Comparison of ENCODE assay signal across 8 cellular contexts in genomic region chr6:158536084-158536890, GRCh38. TPM values are rescaled to one million over a fixed set of nuclear protein-coding genes. Genes with fewer than 3 reads are reported as not detected.
A peak's percentile ranks its signal among the peaks of the same experiment; 100 is the strongest.
DNase-seq lines count a peak whose midpoint lies in the region; ATAC-seq, FAIRE-seq and TF ChIP-seq lines count a peak whose summit lies in the region.

No MANE protein-coding gene starts in this region.

- DNase-seq in D721Med (ENCODE audit: insufficient read length, low spot score) (peak; percentile 60), SJSA1 (ENCODE audit: low read depth in 1 of 2, low spot score in 2 of 2) (peak; percentile 55 to 64), foreskin fibroblast (peak; percentile 70 to 94), thoracic aorta (ENCODE audit: low spot score) (no peak)
- DNase-seq in activated naive CD4-positive, alpha-beta T cell treated with Interleukin-2 at 50 U/mL for 16 hours: peak; percentile 75

- peaks cover 3 to 5% (median 3%) of the 10 kb centered on the region in 3 donors for H3K9me3 Mint-ChIP-seq in IgD-negative memory B cell

- TF ChIP-seq CTCF in D721Med (IDR thresholded peaks at IDR 0.05; ENCODE audit: insufficient read depth, missing control alignments) (no peak), foreskin fibroblast (IDR thresholded peaks at IDR 0.05; ENCODE audit: low read depth, low read length) (no peak), thoracic aorta (IDR thresholded peaks at IDR 0.05) (no peak)

- H2AFZ ChIP-seq in neuron (ENCODE audit: low read depth, low read length): peak overlapping the region; percentile 93

- H3K9me3 ChIP-seq in SJSA1 (replicated peaks): peaks cover 4% of the 10 kb centered on the region; the same call in 1 of the 2 replicates
- H3K9me3 ChIP-seq in neuron (ENCODE audit: low read length): no peaks in the 10 kb centered on the region
- H3K9me3 ChIP-seq in thoracic aorta: no peaks in the 10 kb centered on the region

- H3K4me3 Mint-ChIP-seq in IgD-negative memory B cell: peak overlapping the region; percentile 68 to 87 (median 79)

- H3K27me3 ChIP-seq in SJSA1 (replicated peaks) (peaks cover 46% of the 10 kb centered on the region), neuron (ENCODE audit: insufficient read depth, low read length) (no peaks in the 10 kb centered on the region), thoracic aorta (replicated peaks; ENCODE audit: insufficient read depth) (no peaks in the 10 kb centered on the region)

- no peak for FAIRE-seq in D721Med (lab: Jason Lieb, UNC)

- ATAC-seq in thoracic aorta (ENCODE audit: insufficient number of reproducible peaks, low FRiP score, low read depth) (no peak), GM18517 (IDR thresholded peaks at IDR 0.05; ENCODE audit: unreplicated experiment) (no peak)

- H3K27ac ChIP-seq in SJSA1 (no peak overlapping the region), thoracic aorta (no peak overlapping the region)

- H3K4me1 ChIP-seq in SJSA1 (replicated peaks): peaks cover 15% of the 10 kb centered on the region
- H3K4me1 ChIP-seq in neuron (ENCODE audit: insufficient read depth, low read length): peaks cover 4% of the 10 kb centered on the region
- H3K4me1 ChIP-seq in thoracic aorta (ENCODE audit: control insufficient read depth in 1 of 2, low read depth in 2 of 2): peaks cover 4 to 13% of the 10 kb centered on the region in 2 donors

- H3K27me3 Mint-ChIP-seq in IgD-negative memory B cell: peaks cover 43% of the 10 kb centered on the region

- no peak overlapping the region for H3K27ac Mint-ChIP-seq in IgD-negative memory B cell

- H3K36me3 ChIP-seq in SJSA1 (no peaks in the 10 kb centered on the region), neuron (ENCODE audit: insufficient read depth, low read length) (no peaks in the 10 kb centered on the region), thoracic aorta (no peaks in the 10 kb centered on the region)

- H3K4me1 Mint-ChIP-seq in IgD-negative memory B cell: peaks cover 1 to 7% (median 4%) of the 10 kb centered on the region in 3 donors

- H3K36me3 Mint-ChIP-seq in IgD-negative memory B cell: no peaks in the 10 kb centered on the region

- H3K4me3 ChIP-seq in SJSA1 (peak overlapping the region; percentile 31), foreskin fibroblast (ENCODE audit: low read depth in 1 of 2, low read length in 2 of 2) (peak overlapping the region; percentile 53 to 59), neuron (ENCODE audit: low read length) (peak overlapping the region; percentile 80), thoracic aorta (peak overlapping the region; percentile 70)

RNA-seq across cellular contexts. Expression of gene TMEM181, which starts 23.6 kb away (rescaled TPM):
- polyA plus RNA-seq in IgD-negative memory B cell: 2.2 TPM
- 28.4 and 41.3 TPM in 2 replicates for total RNA-seq in SJSA1 (2014; rRNA removed; shearing (Covaris generic))
- total RNA-seq in thoracic aorta: 10 to 100 TPM; 21.4 to 26.3 TPM
